Comparison of ENCODE assay signal across 8 cellular contexts in the genomic region with DNA sequence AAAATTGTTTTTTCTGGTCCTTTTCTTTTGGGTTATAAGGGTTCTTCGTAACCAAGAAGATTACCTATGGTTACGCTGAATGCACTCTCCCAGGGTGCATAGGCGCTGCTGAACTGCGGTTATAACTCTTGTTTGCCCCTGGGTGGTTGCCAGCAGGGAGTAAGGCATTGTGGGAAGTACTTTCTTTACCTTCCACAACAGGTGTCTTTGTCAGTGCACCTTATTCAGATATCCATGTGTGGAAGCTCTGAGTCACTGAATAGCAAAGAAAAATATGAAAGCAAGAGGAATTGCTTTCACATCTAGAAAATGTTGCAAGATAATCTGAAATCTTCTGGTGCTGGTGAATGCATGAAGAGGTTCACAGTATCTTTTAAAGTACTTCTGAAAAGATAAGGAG.
DNase-seq lines count a peak whose midpoint lies in the region; ATAC-seq and TF ChIP-seq lines count a peak whose summit lies in the region.

No MANE protein-coding gene starts in this region.

- no peak for TF ChIP-seq CTCF in Calu3 (IDR thresholded peaks at IDR 0.05; ENCODE audit: unreplicated experiment)

- H3K36me3 Mint-ChIP-seq in Calu3 (ENCODE audit: insufficient read depth, unreplicated experiment): peaks cover 55% of the 10 kb centered on the region

- H3K27ac ChIP-seq in layer of hippocampus (ENCODE audit: low read depth, low read length): peak overlapping the region; percentile 12

- H3K4me1 Mint-ChIP-seq in Calu3 (ENCODE audit: low read depth, unreplicated experiment): peaks cover 45% of the 10 kb centered on the region

- BruUV-seq in Calu3 (replicated peaks; lab: Mats Ljungman, UMichigan): no TSS peak

- peak overlapping the region; percentile 83 for H3K27ac Mint-ChIP-seq in Calu3 (ENCODE audit: unreplicated experiment)

- no peaks in the 10 kb centered on the region for H3K27me3 ChIP-seq in layer of hippocampus (ENCODE audit: control insufficient read depth, insufficient read depth, low read length)

- no peaks in the 10 kb centered on the region for H3K27me3 Mint-ChIP-seq in Calu3 (ENCODE audit: unreplicated experiment)

- DNase-seq in Calu3 (peak; percentile 94), NCI-H1105 treated with DMSO at 0.1 percent for 48 hours (lab: John Stamatoyannopoulos, UW) (peak; percentile 97), HUDEP-2 (lab: John Stamatoyannopoulos, UW; ENCODE audit: unreplicated experiment in 76 of 76) (no peak)
- peak; percentile 25 to 29 for DNase-seq in activated CD4-positive, alpha-beta T cell treated with anti-CD3 and anti-CD28 coated beads, Interleukin-2, amount 50 U/mL, for 4 hours

- intact Hi-C loops in Calu3 (cut with micrococcal nuclease; ENCODE audit: unreplicated experiment): loop anchor here (1.0 to 2.0 kb wide), 6 partner anchors 23 to 123 kb away; partner anchors contain the start of gene CACYBP

- CTCF ChIA-PET in Calu3 (lab: Charles Lee): interaction anchor here (0.5 to 2.5 kb wide), 4 partner anchors 19 to 82 kb away, joined by 3 to 11 read pairs (median 7); no protein-coding TSS in a partner anchor

- no peaks in the 10 kb centered on the region for H3K9me3 Mint-ChIP-seq in Calu3 (ENCODE audit: low read depth, unreplicated experiment)

- no peak for ATAC-seq in HG03469 (IDR thresholded peaks at IDR 0.05; ENCODE audit: unreplicated experiment)
- ATAC-seq in HG03045 (IDR thresholded peaks at IDR 0.05; ENCODE audit: unreplicated experiment): no peak
- no peak for ATAC-seq in GM18519 (IDR thresholded peaks at IDR 0.05; ENCODE audit: low FRiP score, unreplicated experiment)

- H3K4me3 Mint-ChIP-seq in Calu3 (ENCODE audit: low read depth, unreplicated experiment): peak overlapping the region; percentile 72

Comparison
In these comparisons a context has a peak if more than half of its experiments do, and no peak if none do; other contexts are left out.
1. DNase-seq: peak in Calu3 (single experiment), NCI-H1105 treated with DMSO at 0.1 percent for 48 hours (single experiment) and activated CD4-positive, alpha-beta T cell treated with anti-CD3 and anti-CD28 coated beads, Interleukin-2, amount 50 U/mL, for 4 hours (2 of 2); none in HUDEP-2 (0 of 76).